13 cellular contexts compared by ENCODE assay signal in genomic region chr2:195477996-195478382, GRCh38.
DNase-seq lines count a peak whose midpoint lies in the region; ATAC-seq and TF ChIP-seq lines count a peak whose summit lies in the region.
"Had no signal": no experiment of that assay in that cellular context is flagged by ENCODE, and none has a peak within 500 bp of the region (broad histone marks: within the 10 kb centered on the region; RNA-seq: fewer than 3 reads in every experiment).

No MANE protein-coding gene starts in this region.

- TF ChIP-seq EP300 in SK-N-SH (IDR thresholded peaks at IDR 0.05; ENCODE audit: borderline replicate concordance in 1 of 2, low read depth in 1 of 2, low read length in 1 of 2) = no peak

- H3K27ac ChIP-seq in ACC112 (ENCODE audit: low read depth, low read length) (peak overlapping the region; percentile 31; the same call in 1 of the 2 replicates), SK-N-SH (ENCODE audit: low read depth in 2 of 2, low read length in 1 of 2) (peak overlapping the region; percentile 59 to 77; a peak in 3 of 4 replicates), substantia nigra (ENCODE audit: low read depth, low read length, poor library complexity, severe bottlenecking) (no peak overlapping the region)
- H3K27ac ChIP-seq: psoas muscle had no signal

- H2AFZ ChIP-seq in ACC112 (ENCODE audit: low read length, unreplicated experiment) = no peak overlapping the region
- no peak overlapping the region for H2AFZ ChIP-seq in SK-N-SH (ENCODE audit: low read depth)

- H3K4me3 ChIP-seq in ACC112 (ENCODE audit: low read depth, low read length) = peak overlapping the region; percentile 12; the same call in 1 of the 2 replicates
- no peak overlapping the region for H3K4me3 ChIP-seq in SK-N-SH (ENCODE audit: low read depth in 2 of 2, low read length in 1 of 2)
- H3K4me3 ChIP-seq: mucosa of descending colon, psoas muscle had no signal

- POLR2A ChIA-PET in SK-N-SH (lab: Yijun Ruan, JAX) = no interaction called here

- H3K4me2 ChIP-seq in SK-N-SH = 0 out of 2 replicates have a peak overlapping the region, but pooled peaks have one; percentile 17

- CTCF ChIA-PET in SK-N-SH (lab: Yijun Ruan, JAX) = no interaction called here

- no peak for TF ChIP-seq CTCF in SK-N-SH (IDR thresholded peaks at IDR 0.05)
- TF ChIP-seq CTCF in omental fat pad (IDR thresholded peaks at IDR 0.05) = no peak

- H3K9ac ChIP-seq in SK-N-SH = no peak overlapping the region

- no peaks in the 10 kb centered on the region for H3K9me2 ChIP-seq in SK-N-SH

- no peak for DNase-seq in SK-N-SH
- DNase-seq in EL = no peak
- no peak for DNase-seq in AML-193 (lab: John Stamatoyannopoulos, UW)
- no peak for DNase-seq in omental fat pad (ENCODE audit: low spot score)
- DNase-seq in substantia nigra (lab: John Stamatoyannopoulos, UW) = no peak
- DNase-seq: amygdala, BE2C, mucosa of descending colon, NCI-H1048, psoas muscle had no signal

- no peak for TF ChIP-seq RAD21 in SK-N-SH (IDR thresholded peaks at IDR 0.05; ENCODE audit: low read length)

- no peaks in the 10 kb centered on the region for H3K9me3 ChIP-seq in SK-N-SH
- H3K9me3 ChIP-seq: BE2C, mucosa of descending colon, psoas muscle had no signal

- H3K4me1 ChIP-seq in ACC112 (ENCODE audit: control insufficient read depth, insufficient read depth, low read length, unreplicated experiment) (peaks cover 7% of the 10 kb centered on the region), SK-N-SH (ENCODE audit: control insufficient read depth in 1 of 2, insufficient read depth in 2 of 2, low read depth in 1 of 2, low read length in 1 of 2) (peaks cover 0 to 2% of the 10 kb centered on the region in 2 experiments; a peak in 1 of 4 replicates)
- H3K4me1 ChIP-seq: BE2C, psoas muscle had no signal

- no peaks in the 10 kb centered on the region; the same call in 1 of the 2 replicates for H4K20me1 ChIP-seq in SK-N-SH (ENCODE audit: insufficient read depth)

- peaks cover 20% of the 10 kb centered on the region for H3F3A ChIP-seq in SK-N-SH (replicated peaks; ENCODE audit: insufficient read depth)

- H3K27me3 ChIP-seq in ACC112 (ENCODE audit: insufficient read depth, low read length) (no peaks in the 10 kb centered on the region), SK-N-SH (ENCODE audit: insufficient read depth) (no peaks in the 10 kb centered on the region)
- H3K27me3 ChIP-seq: BE2C had no signal

- H3K36me3 ChIP-seq in ACC112 (ENCODE audit: insufficient read depth, low read length) (no peaks in the 10 kb centered on the region), SK-N-SH (replicated peaks in 1 of 2; ENCODE audit: control insufficient read depth in 1 of 2, insufficient read depth in 2 of 2, low read length in 1 of 2) (no peaks in the 10 kb centered on the region)
- H3K36me3 ChIP-seq: BE2C had no signal

- no peak for TF ChIP-seq POLR2A in GM18505 (IDR thresholded peaks at IDR 0.05; ENCODE audit: borderline replicate concordance, extremely low read depth, insufficient read depth, insufficient read length)

- ATAC-seq in GM18505 (IDR thresholded peaks at IDR 0.05; ENCODE audit: unreplicated experiment) = peak; percentile 18
- peak; percentile 21 for ATAC-seq in HG02759 (IDR thresholded peaks at IDR 0.05; ENCODE audit: unreplicated experiment)
- ATAC-seq in omental fat pad (ENCODE audit: low FRiP score) = no peak
- ATAC-seq: mucosa of descending colon, psoas muscle had no signal

- H3K79me2 ChIP-seq in ACC112 (ENCODE audit: control insufficient read depth, insufficient read depth, low read length, unreplicated experiment) = no peaks in the 10 kb centered on the region
- no peaks in the 10 kb centered on the region for H3K79me2 ChIP-seq in SK-N-SH (ENCODE audit: insufficient read depth)

TF ChIP-seq in SK-N-SH, 30 proteins besides CTCF, POLR2A, EP300 and RAD21:
- TF ChIP-seq ELF1 (IDR thresholded peaks at IDR 0.05) (no peak), TAF1 (IDR thresholded peaks at IDR 0.05; ENCODE audit: borderline replicate concordance, low read depth, low read length) (no peak), TEAD4 (IDR thresholded peaks at IDR 0.05; ENCODE audit: borderline replicate concordance, insufficient read depth) (no peak), CHD2 (IDR thresholded peaks at IDR 0.05; ENCODE audit: low read length, partially characterized antibody) (no peak), SIN3A (IDR thresholded peaks at IDR 0.05; ENCODE audit: borderline replicate concordance, low read depth, low read length) (no peak), PBX3 (IDR thresholded peaks at IDR 0.05) (no peak), EZH2phosphoT487 (IDR thresholded peaks at IDR 0.05; ENCODE audit: borderline replicate concordance, low read depth) (no peak), USF2 (IDR thresholded peaks at IDR 0.05; ENCODE audit: borderline replicate concordance, low read depth, low read length) (no peak), FOXM1 (IDR thresholded peaks at IDR 0.05; ENCODE audit: low read depth) (no peak)
